ENCODE assay signal across 8 cellular contexts in genomic region chr2:27771202-27771547, GRCh38. TPM values are rescaled to one million over a fixed set of nuclear protein-coding genes. Genes with fewer than 3 reads are reported as not detected.
DNase-seq lines count a peak whose midpoint lies in the region; ATAC-seq and TF ChIP-seq lines count a peak whose summit lies in the region.

No MANE protein-coding gene starts in this region.

- H3K27ac ChIP-seq in ACC112 (ENCODE audit: low read depth, low read length): peak overlapping the region; percentile 54; the same call in 1 of the 2 replicates
- 0 out of 2 replicates have a peak overlapping the region, but pooled peaks have one; percentile 12 for H3K27ac ChIP-seq in OCI-LY3 (ENCODE audit: low read length)
- peak overlapping the region; percentile 87 to 94 (median 88) for H3K27ac ChIP-seq in esophagus muscularis mucosa (replicated peaks in 1 of 4)
- H3K27ac ChIP-seq in rectal smooth muscle tissue (ENCODE audit: low read depth, low read length): peak overlapping the region; percentile 94

- no peak for TF ChIP-seq POLR2A in esophagus muscularis mucosa (IDR thresholded peaks at IDR 0.05; ENCODE audit: low read depth)

- intact Hi-C loops in esophagus muscularis mucosa (cut with DNase I): loop anchor here (5.0 to 10.0 kb wide), 3 partner anchors 49 to 624 kb away; partner anchors contain the start of gene FOSL2

- H3K27me3 ChIP-seq in ACC112 (ENCODE audit: insufficient read depth, low read length): no peaks in the 10 kb centered on the region
- no peaks in the 10 kb centered on the region for H3K27me3 ChIP-seq in OCI-LY3 (ENCODE audit: low read depth, low read length)
- H3K27me3 ChIP-seq in esophagus muscularis mucosa: no peaks in the 10 kb centered on the region
- H3K27me3 ChIP-seq in rectal smooth muscle tissue (ENCODE audit: control insufficient read depth, insufficient read depth, low read length): no peaks in the 10 kb centered on the region

- H3K9ac ChIP-seq in OCI-LY3 (ENCODE audit: low read length) (peak overlapping the region; percentile 82), rectal smooth muscle tissue (ENCODE audit: low read length) (peak overlapping the region; percentile 16)

- no peak for TF ChIP-seq EP300 in esophagus muscularis mucosa (IDR thresholded peaks at IDR 0.05)

- peak overlapping the region; percentile 81 for H3K4me3 ChIP-seq in ACC112 (ENCODE audit: low read depth, low read length)
- H3K4me3 ChIP-seq in OCI-LY3 (ENCODE audit: low read length): peak overlapping the region; percentile 87
- peak overlapping the region; percentile 68 to 77 (median 74) for H3K4me3 ChIP-seq in esophagus muscularis mucosa
- H3K4me3 ChIP-seq in rectal smooth muscle tissue (ENCODE audit: low read length): peak overlapping the region; percentile 94

- ATAC-seq in GM19467 (IDR thresholded peaks at IDR 0.05; ENCODE audit: unreplicated experiment): peak; percentile 12

- H4K20me1 ChIP-seq in OCI-LY3 (ENCODE audit: insufficient read depth, low read length): 0 out of 2 replicates have a peak, but pooled peaks cover 4% of the 10 kb centered on the region

- H3K4me1 ChIP-seq in ACC112 (ENCODE audit: control insufficient read depth, insufficient read depth, low read length, unreplicated experiment): peaks cover 34% of the 10 kb centered on the region
- H3K4me1 ChIP-seq in OCI-LY3 (ENCODE audit: low read length): peaks cover 16% of the 10 kb centered on the region
- H3K4me1 ChIP-seq in esophagus muscularis mucosa: peaks cover 20 to 42% (median 42%) of the 10 kb centered on the region in 4 donors
- peaks cover 22% of the 10 kb centered on the region for H3K4me1 ChIP-seq in rectal smooth muscle tissue (ENCODE audit: control insufficient read depth, insufficient read depth, low read length)

- peak overlapping the region; percentile 91 for H3K4me2 ChIP-seq in OCI-LY3 (ENCODE audit: low read length)

- TF ChIP-seq CTCF in OCI-LY3 (IDR thresholded peaks at IDR 0.05; ENCODE audit: low read depth, low read length): no peak
- no peak for TF ChIP-seq CTCF in esophagus muscularis mucosa (IDR thresholded peaks at IDR 0.05)

- peak overlapping the region; percentile 77 for H2AFZ ChIP-seq in ACC112 (ENCODE audit: low read length, unreplicated experiment)
- peak overlapping the region; percentile 96 for H2AFZ ChIP-seq in OCI-LY3 (ENCODE audit: low read depth, low read length)

- WGBS in esophagus muscularis mucosa: 11% methylated on average over 13 of the region's 13 CpGs

- DNase-seq in esophagus muscularis mucosa (ENCODE audit: extremely low spot score) (no peak), cerebellar cortex (ENCODE audit: low spot score) (no peak), activated gamma-delta T cell treated with Interleukin-2 at 50 U/mL for 16 hours (no peak)
- DNase-seq in stimulated activated CD4-positive, alpha-beta T cell treated with anti-CD3 and anti-CD28 coated beads, Interleukin-15, amount 100 ng/mL, for 24 hours: no peak

- H3K79me2 ChIP-seq in ACC112 (ENCODE audit: control insufficient read depth, insufficient read depth, low read length, unreplicated experiment) (peaks cover 42% of the 10 kb centered on the region), OCI-LY3 (ENCODE audit: low read length) (peaks cover 42% of the 10 kb centered on the region)

- peaks cover 5% of the 10 kb centered on the region; the same call in 1 of the 2 replicates for H3K36me3 ChIP-seq in ACC112 (ENCODE audit: insufficient read depth, low read length)
- H3K36me3 ChIP-seq in OCI-LY3 (replicated peaks; ENCODE audit: low read depth, low read length): peaks cover 6% of the 10 kb centered on the region
- peaks cover 0 to 8% (median 7%) of the 10 kb centered on the region in 4 donors for H3K36me3 ChIP-seq in esophagus muscularis mucosa
- H3K36me3 ChIP-seq in rectal smooth muscle tissue (ENCODE audit: control insufficient read depth, insufficient read depth, low read length): no peaks in the 10 kb centered on the region

- no peaks in the 10 kb centered on the region for H3K9me3 ChIP-seq in OCI-LY3 (ENCODE audit: insufficient read depth, low read length)
- H3K9me3 ChIP-seq in esophagus muscularis mucosa: no peaks in the 10 kb centered on the region

RNA-seq across cellular contexts. Expression of gene MRPL33, which starts 0.3 kb away (rescaled TPM):
- total RNA-seq in esophagus muscularis mucosa: 100 to 1,000 TPM; 283 to 500 (median 345) TPM

Comparison
In these comparisons a context has a peak if more than half of its experiments do, and no peak if none do; other contexts are left out.
1. H3K27ac ChIP-seq: peak in every context shown above with its lines; median percentile 94 in rectal smooth muscle tissue; 88 in esophagus muscularis mucosa; 54 in ACC112; 12 in OCI-LY3.